25 cellular contexts compared by ENCODE assay signal in the genomic region with DNA sequence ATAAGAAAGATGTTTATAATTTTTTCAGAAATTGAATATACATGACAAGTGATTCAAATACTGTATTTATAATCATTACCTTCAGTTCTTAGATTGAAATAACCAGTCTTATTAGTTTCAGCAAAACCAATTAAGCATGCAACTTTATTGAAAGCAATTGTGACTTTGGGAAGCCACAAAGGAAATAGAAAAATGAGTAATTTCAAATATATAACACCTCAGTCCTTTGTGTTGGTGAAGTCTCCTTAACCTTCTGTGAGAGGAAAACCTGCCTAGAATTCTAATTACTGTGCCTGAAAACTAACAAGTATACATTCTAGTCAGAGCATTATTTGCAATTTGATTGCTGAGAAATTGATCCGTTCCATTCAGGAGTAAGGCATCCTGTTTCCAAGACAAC.
"Had no signal": no experiment of that assay in that cellular context is flagged by ENCODE, and none has a peak within 500 bp of the region (broad histone marks: within the 10 kb centered on the region; RNA-seq: fewer than 3 reads in every experiment).

No MANE protein-coding gene starts in this region.

- H3K36me3 Mint-ChIP-seq: activated naive CD4-positive, alpha-beta T cell treated with anti-CD3 and anti-CD28 coated beads, Interleukin-2, amount 50 U/mL, for 72 hours had no signal

- H3K4me1 Mint-ChIP-seq: activated CD4-positive, alpha-beta T cell treated with anti-CD3 and anti-CD28 coated beads for 36 hours; endodermal cell had no signal

- DNase-seq: activated CD4-positive, alpha-beta memory T cell treated with anti-CD3 and anti-CD28 coated beads, Interleukin-2, amount 10 ng/mL, durations not matched to agents 7 days and 5 days; activated CD4-positive, alpha-beta T cell treated with anti-CD3 and anti-CD28 coated beads for 36 hours; activated CD4-positive, alpha-beta T cell treated with anti-CD3 and anti-CD28 coated beads, Interleukin-2, amount 10 ng/mL, durations not matched to agents 24 days and 14 days; activated CD4-positive, CD25-positive, alpha-beta regulatory T cell; activated CD4-positive, CD25-positive, alpha-beta regulatory T cell treated with anti-CD3 and anti-CD28 coated beads, Interleukin-2, amount 50 U/mL, for 72 hours; activated CD8-positive, alpha-beta memory T cell treated with anti-CD3 and anti-CD28 coated beads, Interleukin-2, amount 50 U/mL, for 48 hours; activated gamma-delta T cell; activated naive CD4-positive, alpha-beta T cell; activated naive CD4-positive, alpha-beta T cell treated with anti-CD3 and anti-CD28 coated beads, Interleukin-2, amount 10 ng/mL, durations not matched to agents 7 days and 5 days; activated T-cell treated with anti-CD3 and anti-CD28 coated beads for 4 hours; activated T-cell treated with anti-CD3 and anti-CD28 coated beads, Interleukin-2, amount 50 U/mL, for 24 hours; activated T-cell treated with anti-CD3 and anti-CD28 coated beads, Interleukin-2, amount 50 U/mL, for 72 hours; adrenal gland; amygdala; aorta; body of pancreas; caudate nucleus; cerebellar nuclear complex; colonic mucosa; effector memory CD4-positive, alpha-beta T cell; endodermal cell; foreskin fibroblast had no signal

- H3K4me3 Mint-ChIP-seq: activated CD4-positive, alpha-beta memory T cell treated with anti-CD3 and anti-CD28 coated beads, Interleukin-2, amount 10 ng/mL, durations not matched to agents 7 days and 5 days; activated CD4-positive, alpha-beta T cell treated with anti-CD3 and anti-CD28 coated beads for 36 hours; activated CD4-positive, alpha-beta T cell treated with anti-CD3 and anti-CD28 coated beads, Interleukin-2, amount 10 ng/mL, durations not matched to agents 24 days and 14 days; activated naive CD4-positive, alpha-beta T cell treated with anti-CD3 and anti-CD28 coated beads, Interleukin-2, amount 10 ng/mL, durations not matched to agents 7 days and 5 days; activated T-cell treated with anti-CD3 and anti-CD28 coated beads, Interleukin-2, amount 50 U/mL, for 24 hours; activated T-cell treated with anti-CD3 and anti-CD28 coated beads, Interleukin-2, amount 50 U/mL, for 72 hours; endodermal cell had no signal

- H3K9me3 Mint-ChIP-seq: activated CD4-positive, alpha-beta memory T cell treated with anti-CD3 and anti-CD28 coated beads, Interleukin-2, amount 10 ng/mL, durations not matched to agents 7 days and 5 days; endodermal cell had no signal

- H3K27me3 Mint-ChIP-seq: activated CD4-positive, alpha-beta T cell treated with anti-CD3 and anti-CD28 coated beads for 36 hours; activated T-cell treated with anti-CD3 and anti-CD28 coated beads, Interleukin-2, amount 50 U/mL, for 24 hours had no signal

- H3K27ac Mint-ChIP-seq: activated CD4-positive, alpha-beta memory T cell treated with anti-CD3 and anti-CD28 coated beads, Interleukin-2, amount 10 ng/mL, durations not matched to agents 7 days and 5 days; activated CD4-positive, alpha-beta T cell treated with anti-CD3 and anti-CD28 coated beads for 36 hours; activated CD4-positive, alpha-beta T cell treated with anti-CD3 and anti-CD28 coated beads, Interleukin-2, amount 10 ng/mL, durations not matched to agents 24 days and 14 days; activated naive CD4-positive, alpha-beta T cell treated with anti-CD3 and anti-CD28 coated beads, Interleukin-2, amount 10 ng/mL, durations not matched to agents 7 days and 5 days; activated naive CD4-positive, alpha-beta T cell treated with anti-CD3 and anti-CD28 coated beads, Interleukin-2, amount 50 U/mL, for 72 hours; activated T-cell treated with anti-CD3 and anti-CD28 coated beads, Interleukin-2, amount 50 U/mL, for 24 hours; activated T-cell treated with anti-CD3 and anti-CD28 coated beads, Interleukin-2, amount 50 U/mL, for 72 hours; endodermal cell had no signal

- FAIRE-seq: frontal cortex had no signal

- ATAC-seq: activated CD4-positive, alpha-beta T cell treated with anti-CD3 and anti-CD28 coated beads for 36 hours; activated T-cell treated with anti-CD3 and anti-CD28 coated beads, Interleukin-2, amount 50 U/mL, for 72 hours; body of pancreas; esophagus mucosa had no signal
